ENCODE assay signal across 8 cellular contexts in the genomic region with DNA sequence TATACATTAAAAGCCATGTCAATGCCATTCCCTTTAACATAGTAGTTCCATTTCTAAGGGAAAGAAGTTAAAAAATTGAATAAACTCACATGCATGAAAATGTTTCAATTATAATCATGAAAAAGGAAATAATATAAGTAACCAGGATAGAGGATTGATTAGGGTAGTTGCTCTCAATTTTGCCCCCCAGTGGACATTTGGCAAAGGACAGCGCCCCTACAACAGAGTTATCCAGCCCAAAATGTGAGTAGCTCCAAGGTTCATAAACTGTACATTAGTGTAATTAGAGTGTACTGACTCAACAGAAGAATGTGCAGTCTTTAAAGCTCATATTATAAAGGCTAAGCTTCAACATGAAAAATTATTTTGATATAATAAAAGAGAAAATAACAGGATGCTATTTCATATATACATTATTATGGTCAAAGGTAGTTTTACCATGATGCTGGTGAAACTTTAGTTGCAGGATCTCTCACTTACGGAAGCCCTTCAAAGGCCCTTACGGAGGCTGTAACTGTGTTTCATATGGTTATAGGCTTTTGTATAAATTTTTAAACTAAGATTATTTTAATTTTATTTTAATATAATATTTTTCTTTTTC.
DNase-seq lines count a peak whose midpoint lies in the region; ATAC-seq and TF ChIP-seq lines count a peak whose summit lies in the region.

No MANE protein-coding gene starts in this region.

- WGBS in esophagus squamous epithelium, 2 donors, result 85 to 88% methylated on average over 3 of the region's 3 CpGs

- no peak overlapping the region for H3K27ac ChIP-seq in esophagus squamous epithelium
- H3K27ac ChIP-seq in uterus, result no peak overlapping the region

- intact Hi-C loops in esophagus squamous epithelium (cut with DNase I) (no loop called here), uterus (cut with DNase I; ENCODE audit: low total_unique reads) (no loop called here)

- H3K4me3 ChIP-seq in AG04449 (ENCODE audit: low read depth, low read length), result no peak overlapping the region
- H3K4me3 ChIP-seq in epithelial cell of proximal tubule (ENCODE audit: low read depth, low read length), result no peak overlapping the region
- no peak overlapping the region for H3K4me3 ChIP-seq in esophagus squamous epithelium
- H3K4me3 ChIP-seq in uterus, result no peak overlapping the region

- CTCF ChIA-PET in AG04449 (lab: Yijun Ruan, JAX), result interaction anchor here (0.7 to 3.0 kb wide), 18 partner anchors 11 to 599 kb away, joined by 3 to 22 read pairs (median 3); no protein-coding TSS in a partner anchor

- no peak for DNase-seq in AG04449 (ENCODE audit: low read depth, low spot score)
- peak; percentile 11 for DNase-seq in GM10266 (ENCODE audit: extremely low spot score)
- DNase-seq in NCI-H69 (lab: John Stamatoyannopoulos, UW), result peak; percentile 69
- DNase-seq in epithelial cell of proximal tubule (ENCODE audit: low read depth), result no peak
- no peak for DNase-seq in esophagus squamous epithelium (lab: John Stamatoyannopoulos, UW)
- no peak for DNase-seq in uterus

- TF ChIP-seq POLR2A in esophagus squamous epithelium (IDR thresholded peaks at IDR 0.05) (no peak), uterus (IDR thresholded peaks at IDR 0.05) (no peak)

- H3K4me1 ChIP-seq in esophagus squamous epithelium, result no peaks in the 10 kb centered on the region
- H3K4me1 ChIP-seq in uterus, result no peaks in the 10 kb centered on the region

- POLR2A ChIA-PET in AG04449 (lab: Yijun Ruan, JAX), result no interaction called here

- H3K36me3 ChIP-seq in esophagus squamous epithelium, result no peaks in the 10 kb centered on the region
- no peaks in the 10 kb centered on the region for H3K36me3 ChIP-seq in uterus

- no peak for ATAC-seq in HG03354 (IDR thresholded peaks at IDR 0.05; ENCODE audit: poor library complexity, severe bottlenecking, unreplicated experiment)
- no peak for ATAC-seq in GM18867 (IDR thresholded peaks at IDR 0.05; ENCODE audit: unreplicated experiment)

- TF ChIP-seq CTCF in AG04449 (IDR thresholded peaks at IDR 0.05; ENCODE audit: insufficient read depth, low read length, missing control alignments) (peak; percentile 47), GM10266 (IDR thresholded peaks at IDR 0.05; ENCODE audit: control insufficient read depth, insufficient read depth, low read depth, missing control alignments) (peak; percentile 35), epithelial cell of proximal tubule (conservative IDR thresholded peaks at IDR 0.05; ENCODE audit: low read depth, low read length) (peak; percentile 79), esophagus squamous epithelium (IDR thresholded peaks at IDR 0.05) (peak in 1 of 6 experiments; percentile 10), uterus (IDR thresholded peaks at IDR 0.05) (no peak)

- no peaks in the 10 kb centered on the region for H3K27me3 ChIP-seq in esophagus squamous epithelium
- no peaks in the 10 kb centered on the region for H3K27me3 ChIP-seq in uterus

- no peaks in the 10 kb centered on the region for H3K9me3 ChIP-seq in esophagus squamous epithelium
- H3K9me3 ChIP-seq in uterus, result no peaks in the 10 kb centered on the region

Comparison
In these comparisons a context has a peak if more than half of its experiments do, and no peak if none do; other contexts are left out.
1. DNase-seq: peak in GM10266 (single experiment) and NCI-H69 (single experiment); none in AG04449 (single experiment), epithelial cell of proximal tubule (single experiment), esophagus squamous epithelium (single experiment) and uterus (0 of 2).
2. CTCF ChIP-seq: peak in AG04449 (single experiment), GM10266 (single experiment) and epithelial cell of proximal tubule (single experiment); none in uterus (0 of 4).